ENCODE assay signal across 19 cellular contexts in genomic region chr5:133681896-133682295, GRCh38.
DNase-seq lines count a peak whose midpoint lies in the region; ATAC-seq and TF ChIP-seq lines count a peak whose summit lies in the region.
"Had no signal": no experiment of that assay in that cellular context is flagged by ENCODE, and none has a peak within 500 bp of the region (broad histone marks: within the 10 kb centered on the region; RNA-seq: fewer than 3 reads in every experiment).

No MANE protein-coding gene starts in this region.

- H3T11ph ChIP-seq in H9 (ENCODE audit: low read length), result no peak overlapping the region

- WGBS in H9 (ENCODE audit: extremely low coverage, insufficient read length, low lambda C conversion rate), result no CpG with 5 or more reads among the region's 2 CpGs
- WGBS in endodermal cell (ENCODE audit: insufficient coverage in 1 of 2, insufficient read length in 1 of 2), 2 experiments, result 93 to 100% methylated on average over 1 to 2 of the region's 2 CpGs
- WGBS in sigmoid colon, 2 donors, result 59 to 83% methylated on average over 2 of the region's 2 CpGs
- 80 to 84% (median 80%) methylated on average over 2 of the region's 2 CpGs for WGBS in psoas muscle, 3 donors

- no peak overlapping the region for H2AK5ac ChIP-seq in H9 (ENCODE audit: insufficient read length, low read length)

- intact Hi-C loops in sigmoid colon (cut with DNase I) (no loop called here), psoas muscle (cut with DNase I) (no loop called here)
- intact Hi-C loops in CD4-positive, alpha-beta T cell (cut with DNase I, micrococcal nuclease), result no loop called here

- H3K27me3 Mint-ChIP-seq in H9 (ENCODE audit: low read depth) (peaks cover 4% of the 10 kb centered on the region; the same call in 1 of the 2 replicates), endodermal cell (ENCODE audit: insufficient read depth) (peaks cover 22% of the 10 kb centered on the region)
- peaks cover 11% of the 10 kb centered on the region for H3K27me3 Mint-ChIP-seq in CD4-positive, alpha-beta T cell

- no peak overlapping the region for H3K4ac ChIP-seq in H9 (ENCODE audit: low read depth, low read length)

- POLR2A ChIA-PET in CD4-positive, alpha-beta T cell (lab: Charles Lee), result interaction anchor here (0.7 kb wide), 1 partner anchor 79 kb away, joined by 3 read pairs; no protein-coding TSS in a partner anchor

- no peak overlapping the region for H3K23ac ChIP-seq in H9 (ENCODE audit: insufficient read length, low read depth, low read length)

- H2BK5ac ChIP-seq in H9 (ENCODE audit: insufficient read length, low read length), result no peak overlapping the region

- ATAC-seq in psoas muscle (no peak), HG02938 (IDR thresholded peaks at IDR 0.05; ENCODE audit: unreplicated experiment) (no peak)
- no peak for ATAC-seq in CD4-positive, alpha-beta T cell (ENCODE audit: poor library complexity)
- ATAC-seq: Panc1, Right ventricle myocardium inferior had no signal

- no peak overlapping the region for H3K56ac ChIP-seq in H9 (ENCODE audit: insufficient read length, low read depth, low read length)

- H3K4me1 ChIP-seq in BLaER1 (peaks cover 18% of the 10 kb centered on the region), H9 (ENCODE audit: insufficient read depth, low read length) (no peaks in the 10 kb centered on the region), endodermal cell (ENCODE audit: control insufficient read depth, insufficient read depth, low read length) (peaks cover 2% of the 10 kb centered on the region), sigmoid colon (no peaks in the 10 kb centered on the region), psoas muscle (no peaks in the 10 kb centered on the region)

- H3K9ac ChIP-seq in BLaER1, result no peak overlapping the region
- no peak overlapping the region for H3K9ac ChIP-seq in H9 (ENCODE audit: extremely low read depth, insufficient read length, low read length)
- no peak overlapping the region for H3K9ac ChIP-seq in endodermal cell (ENCODE audit: extremely low read depth, low read length, poor library complexity, severe bottlenecking)
- H3K9ac ChIP-seq: GM23248 had no signal

- no peaks in the 10 kb centered on the region for H3K79me1 ChIP-seq in H9 (ENCODE audit: insufficient read depth, low read depth, low read length, poor library complexity, severe bottlenecking)

- no peak overlapping the region for H3K4me3 ChIP-seq in BLaER1
- H3K4me3 ChIP-seq in endodermal cell (ENCODE audit: low read length), result no peak overlapping the region
- H3K4me3 ChIP-seq in sigmoid colon, result no peak overlapping the region
- no peak overlapping the region for H3K4me3 ChIP-seq in psoas muscle
- H3K4me3 ChIP-seq: GM23248, SK-N-MC had no signal

- H3K27me3 ChIP-seq in BLaER1 (no peaks in the 10 kb centered on the region), H9 (ENCODE audit: insufficient read depth, low read length) (no peaks in the 10 kb centered on the region), endodermal cell (ENCODE audit: control insufficient read depth, insufficient read depth, low read length, poor library complexity, severe bottlenecking) (no peaks in the 10 kb centered on the region), sigmoid colon (peaks cover 0 to 7% (median 0%) of the 10 kb centered on the region in 3 donors), psoas muscle (ENCODE audit: insufficient read depth in 3 of 3, low read length in 2 of 3) (peaks cover 0 to 4% (median 3%) of the 10 kb centered on the region in 3 donors)
- peaks cover under 1% of the 10 kb centered on the region for H3K27me3 ChIP-seq in CD4-positive, alpha-beta T cell (ENCODE audit: control insufficient read depth, insufficient read depth, low read length)

- H4K20me1 ChIP-seq in BLaER1, result no peaks in the 10 kb centered on the region
- H4K20me1 ChIP-seq in H9 (ENCODE audit: control insufficient read depth, insufficient read depth, insufficient read length), result peaks cover 3% of the 10 kb centered on the region

- DNase-seq in H9 (peak; percentile 24), endodermal cell (peak; percentile 37), sigmoid colon (peak; percentile 21), psoas muscle (no peak)
- DNase-seq in CD4-positive, alpha-beta T cell, result no peak
- DNase-seq: COR-L47, DMS53, GM23248, KBM-7, MV-4-11, NCI-H1417 treated with DMSO at 0.1 percent for 48 hours, NCI-H2029 treated with DMSO at 0.1 percent for 48 hours, NCI-H510A had no signal

- no peak overlapping the region for H3K14ac ChIP-seq in H9 (ENCODE audit: insufficient read depth, low read length)

- no peak overlapping the region for H3K18ac ChIP-seq in H9 (ENCODE audit: insufficient read length, low read depth, low read length)

- H3K27ac ChIP-seq in BLaER1 (no peak overlapping the region), H9 (ENCODE audit: insufficient read length, low read depth, low read length) (no peak overlapping the region), endodermal cell (ENCODE audit: low read depth, low read length) (no peak overlapping the region), sigmoid colon (no peak overlapping the region), psoas muscle (no peak overlapping the region)
- no peak overlapping the region for H3K27ac ChIP-seq in CD4-positive, alpha-beta T cell (ENCODE audit: low read depth, low read length)
- H3K27ac ChIP-seq: GM23248, SK-N-MC had no signal

- H3K9me3 Mint-ChIP-seq in H9 (no peaks in the 10 kb centered on the region), endodermal cell (no peaks in the 10 kb centered on the region)
- no peaks in the 10 kb centered on the region for H3K9me3 Mint-ChIP-seq in CD4-positive, alpha-beta T cell
- H3K9me3 Mint-ChIP-seq: CD14-positive monocyte had no signal

- no peak overlapping the region for H4K8ac ChIP-seq in H9 (replicated peaks; ENCODE audit: insufficient read length, low read depth, low read length)

- no peak for TF ChIP-seq POLR2A in sigmoid colon (IDR thresholded peaks at IDR 0.05)

- no peak overlapping the region for H4K5ac ChIP-seq in H9 (ENCODE audit: insufficient read length, low read depth, low read length)

- peaks cover 0 to 2% (median 0%) of the 10 kb centered on the region in 3 experiments; a peak in 1 of 7 replicates for H3K36me3 Mint-ChIP-seq in H9 (ENCODE audit: insufficient read depth in 1 of 3, low read depth in 3 of 3)
- H3K36me3 Mint-ChIP-seq in endodermal cell (ENCODE audit: low read depth), result no peaks in the 10 kb centered on the region
- no peaks in the 10 kb centered on the region for H3K36me3 Mint-ChIP-seq in CD4-positive, alpha-beta T cell (ENCODE audit: low read depth)
- H3K36me3 Mint-ChIP-seq: CD14-positive monocyte had no signal

- no peak overlapping the region for H4K91ac ChIP-seq in H9 (ENCODE audit: insufficient read length, low read depth, low read length)

- H2BK15ac ChIP-seq in H9 (ENCODE audit: low read depth, low read length), result no peak overlapping the region

- H2BK120ac ChIP-seq in H9 (ENCODE audit: low read depth, low read length, poor library complexity, severe bottlenecking), result no peak overlapping the region

- H3K4me2 ChIP-seq in BLaER1 (peak overlapping the region; percentile 51), H9 (ENCODE audit: insufficient read depth, insufficient read length, low read length) (no peak overlapping the region)

- no peak overlapping the region; a peak in 1 of 7 replicates for H3K27ac Mint-ChIP-seq in H9
- H3K27ac Mint-ChIP-seq in endodermal cell, result no peak overlapping the region
- no peak overlapping the region for H3K27ac Mint-ChIP-seq in CD4-positive, alpha-beta T cell
- H3K27ac Mint-ChIP-seq: CD14-positive monocyte had no signal

- no peak overlapping the region for H2AFZ ChIP-seq in H9 (ENCODE audit: low read length)
- H2AFZ ChIP-seq: GM23248 had no signal

- no peak overlapping the region for H2BK12ac ChIP-seq in H9 (ENCODE audit: insufficient read length, low read depth, low read length)

- H3K4me3 Mint-ChIP-seq in H9, result no peak overlapping the region
- H3K4me3 Mint-ChIP-seq in endodermal cell, result no peak overlapping the region
- no peak overlapping the region for H3K4me3 Mint-ChIP-seq in CD4-positive, alpha-beta T cell
- H3K4me3 Mint-ChIP-seq: CD14-positive monocyte had no signal

- H3K4me1 Mint-ChIP-seq in H9 (peaks cover 4 to 8% of the 10 kb centered on the region in 2 experiments), endodermal cell (peaks cover 6% of the 10 kb centered on the region)
- no peaks in the 10 kb centered on the region for H3K4me1 Mint-ChIP-seq in CD4-positive, alpha-beta T cell (ENCODE audit: low read depth)

- CTCF ChIA-PET in CD4-positive, alpha-beta T cell (lab: Charles Lee), result no interaction called here

- TF ChIP-seq CTCF in H9 (conservative IDR thresholded peaks at IDR 0.05) (no peak), endodermal cell (conservative IDR thresholded peaks at IDR 0.05) (no peak), sigmoid colon (IDR thresholded peaks at IDR 0.05) (no peak), psoas muscle (IDR thresholded peaks at IDR 0.05) (no peak)
- TF ChIP-seq CTCF in CD4-positive, alpha-beta T cell (IDR thresholded peaks at IDR 0.05), result no peak

- TF ChIP-seq EP300 in sigmoid colon (IDR thresholded peaks at IDR 0.05), result no peak

- H2BK20ac ChIP-seq in H9 (ENCODE audit: low read depth, low read length, poor library complexity, severe bottlenecking), result no peak overlapping the region

- H3K9me3 ChIP-seq in BLaER1 (no peaks in the 10 kb centered on the region), H9 (ENCODE audit: control insufficient read depth, low read depth, low read length) (no peaks in the 10 kb centered on the region), endodermal cell (ENCODE audit: control insufficient read depth, low read length) (no peaks in the 10 kb centered on the region), sigmoid colon (no peaks in the 10 kb centered on the region), psoas muscle (no peaks in the 10 kb centered on the region)
- no peaks in the 10 kb centered on the region for H3K9me3 ChIP-seq in CD4-positive, alpha-beta T cell (ENCODE audit: control insufficient read depth, low read length)

- H3K36me3 ChIP-seq in BLaER1 (no peaks in the 10 kb centered on the region), endodermal cell (ENCODE audit: control insufficient read depth, insufficient read depth, low read length) (no peaks in the 10 kb centered on the region), sigmoid colon (no peaks in the 10 kb centered on the region), psoas muscle (ENCODE audit: insufficient read depth in 1 of 2, low read depth in 1 of 2) (no peaks in the 10 kb centered on the region)

- no peaks in the 10 kb centered on the region for H3K79me2 ChIP-seq in H9 (ENCODE audit: insufficient read depth, low read length)

- no peaks in the 10 kb centered on the region for H3K23me2 ChIP-seq in H9 (ENCODE audit: insufficient read length, low read depth, low read length, poor library complexity, severe bottlenecking)

Comparison
In these comparisons a context has a peak if more than half of its experiments do, and no peak if none do; other contexts are left out.
1. DNase-seq: peak in H9 (single experiment), endodermal cell (single experiment) and sigmoid colon (single experiment); none in psoas muscle (0 of 2) and CD4-positive, alpha-beta T cell (0 of 10).